In genomic region chr7:3961857-3962503, GRCh38 we compare ENCODE assay signal across 8 cellular contexts.
"Had no signal": no experiment of that assay in that cellular context is flagged by ENCODE, and none has a peak within 500 bp of the region (broad histone marks: within the 10 kb centered on the region; RNA-seq: fewer than 3 reads in every experiment).

No MANE protein-coding gene starts in this region.

- H3K9ac ChIP-seq: GM23248 had no signal

- H3K27ac ChIP-seq: GM23248, HL-60 had no signal

- DNase-seq: GM23248, GOT3, H9, HCEC 1CT, HFFc6, KBM-7 had no signal

- FAIRE-seq: H54 had no signal

- H3K4me3 ChIP-seq: GM23248 had no signal

- H2AFZ ChIP-seq: GM23248 had no signal
